In the genomic region with DNA sequence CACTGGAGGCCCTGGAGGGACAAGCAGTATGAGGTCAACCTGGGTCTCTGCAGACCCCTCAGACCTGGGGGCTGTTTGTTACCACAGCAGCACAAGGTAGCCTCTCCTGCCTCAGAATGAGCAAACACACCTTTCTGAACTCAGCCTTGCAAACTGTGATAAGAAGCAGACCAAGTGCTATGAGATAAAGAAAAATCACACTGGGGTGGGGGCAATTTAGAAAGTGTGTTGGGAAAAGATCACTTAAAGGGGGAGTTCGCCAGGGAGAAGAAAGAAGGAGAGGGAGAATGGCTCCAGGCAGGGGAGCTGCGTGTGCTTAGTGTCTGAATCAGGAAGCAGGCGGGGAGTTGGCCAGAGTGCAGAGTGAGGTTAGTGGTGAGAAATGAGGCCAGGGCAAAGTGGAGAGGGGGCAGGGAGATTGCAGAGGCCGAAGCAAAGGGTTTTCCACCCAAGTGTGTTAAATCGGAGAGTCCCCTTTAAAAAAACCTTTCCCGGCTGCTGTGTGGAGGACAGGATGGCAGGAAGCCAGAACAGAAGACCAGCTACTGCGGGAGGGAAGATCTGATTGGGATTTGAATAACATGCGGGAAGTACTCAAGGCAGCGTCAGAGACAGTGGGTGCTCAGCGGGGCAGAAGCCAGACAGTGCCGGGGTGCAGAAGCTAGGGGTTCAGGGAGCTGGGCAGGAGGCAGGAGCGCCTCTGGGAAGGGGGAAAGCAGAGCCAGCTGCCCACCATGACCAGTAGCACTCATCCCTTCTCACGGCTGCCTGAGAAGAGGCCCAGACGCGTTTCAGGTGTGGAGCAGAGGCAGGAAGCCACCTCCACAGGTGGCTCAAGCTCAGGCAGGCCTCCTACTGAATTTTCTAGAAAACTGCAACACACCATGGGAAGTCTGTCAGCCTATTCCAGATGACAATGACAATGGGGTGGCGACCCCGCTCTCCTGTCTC, we compare ENCODE assay signal across 8 cellular contexts. TPM values are rescaled to one million over a fixed set of nuclear protein-coding genes. Genes with fewer than 3 reads are reported as not detected.
DNase-seq lines count a peak whose midpoint lies in the region; ATAC-seq and TF ChIP-seq lines count a peak whose summit lies in the region.

No MANE protein-coding gene starts in this region.

- H3K18ac ChIP-seq in neuronal stem cell (ENCODE audit: low read length), result peak overlapping the region; percentile 97

- peak overlapping the region; percentile 5 for H2AK5ac ChIP-seq in neuronal stem cell (ENCODE audit: low read depth, low read length)

- H3K79me1 ChIP-seq in neuronal stem cell (ENCODE audit: low read depth, low read length), result peaks cover 4% of the 10 kb centered on the region

- BruUV-seq in HCT116 (replicated peaks; lab: Mats Ljungman, UMichigan), result no TSS peak

- peak overlapping the region; percentile 56 for H3K4ac ChIP-seq in neuronal stem cell (ENCODE audit: low read length)

- peak overlapping the region; percentile 64 for H2BK12ac ChIP-seq in neuronal stem cell (ENCODE audit: low read length)

- H2AFZ ChIP-seq in HCT116 (ENCODE audit: low read depth, low read length, poor library complexity, severe bottlenecking) (no peak overlapping the region), neuronal stem cell (ENCODE audit: low read length) (peak overlapping the region; percentile 86)

- H3K4me3 ChIP-seq in HCT116 (replicated peaks in 1 of 2; ENCODE audit: low read depth in 1 of 2, low read length in 2 of 2), result no peak overlapping the region
- H3K4me3 ChIP-seq in neuronal stem cell (ENCODE audit: low read length in 2 of 2), result peak overlapping the region in 1 of 2 donors; percentile 18

- no peak for TF ChIP-seq POLR2A in HCT116 (IDR thresholded peaks at IDR 0.05; ENCODE audit: borderline replicate concordance, extremely low read depth, insufficient read depth, insufficient read length)

- in situ Hi-C loops in Caki2 (cut with HindIII; ENCODE audit: low pct_unique_long_range_greater_than_20kb, low sequenced_read_pairs), result no loop called here

- peak overlapping the region; percentile 50 for H2BK15ac ChIP-seq in neuronal stem cell (ENCODE audit: low read length)

- WGBS in neuronal stem cell (ENCODE audit: extremely low coverage in 2 of 2, insufficient read length in 2 of 2, insufficient replicate concordance in 1 of 2), 2 donors, result no CpG with 5 or more reads among the region's 17 CpGs

- CTCF ChIA-PET in HCT116 (lab: Charles Lee), result no interaction called here
- CTCF ChIA-PET in activated naive CD4-positive, alpha-beta T cell treated with anti-CD3 and anti-CD28 coated beads for 36 hours (lab: Charles Lee), result interaction anchor here (1.3 to 4.6 kb wide), 4 partner anchors 33 to 90 kb away, joined by 3 to 31 read pairs (median 4); no protein-coding TSS in a partner anchor

- peak overlapping the region; percentile 19 for H3K4me3 Mint-ChIP-seq in activated naive CD4-positive, alpha-beta T cell treated with anti-CD3 and anti-CD28 coated beads for 36 hours

- H3K36me3 ChIP-seq in HCT116 (ENCODE audit: control insufficient read depth in 1 of 2, insufficient read depth in 2 of 2, low read length in 2 of 2) (peaks cover 0 to 5% of the 10 kb centered on the region in 2 experiments; a peak in 2 of 4 replicates), neuronal stem cell (replicated peaks in 1 of 2; ENCODE audit: control insufficient read depth in 2 of 2, insufficient read depth in 2 of 2, low read length in 2 of 2) (peaks cover 0 to 10% of the 10 kb centered on the region in 2 donors)

- 0 out of 2 replicates have a peak overlapping the region, but pooled peaks have one; percentile 23 for H3K9ac ChIP-seq in HCT116 (ENCODE audit: low read length)
- H3K9ac ChIP-seq in neuronal stem cell (ENCODE audit: low read depth, low read length, poor library complexity), result no peak overlapping the region

- H3K79me2 ChIP-seq in HCT116 (ENCODE audit: insufficient read depth, low read length), result no peaks in the 10 kb centered on the region

- H4K20me1 ChIP-seq in HCT116 (ENCODE audit: insufficient read depth), result no peaks in the 10 kb centered on the region

- peaks cover 5 to 31% of the 10 kb centered on the region in 2 experiments; a peak in 3 of 4 replicates for H3K4me1 ChIP-seq in HCT116 (ENCODE audit: control insufficient read depth in 1 of 2, insufficient read depth in 2 of 2, low read length in 2 of 2)
- peaks cover 36 to 37% of the 10 kb centered on the region in 2 donors for H3K4me1 ChIP-seq in neuronal stem cell (ENCODE audit: control insufficient read depth in 2 of 2, insufficient read depth in 1 of 2, low read depth in 1 of 2, low read length in 2 of 2)

- H3K9me2 ChIP-seq in HCT116 (ENCODE audit: insufficient read depth), result no peaks in the 10 kb centered on the region

- no peak; a peak in 1 of 6 replicates for TF ChIP-seq CTCF in HCT116 (IDR thresholded peaks at IDR 0.05 in 2 of 3, conservative IDR thresholded peaks at IDR 0.05 in 1 of 3; ENCODE audit: borderline replicate concordance in 1 of 3, insufficient read depth in 1 of 3, low read depth in 2 of 3, low read length in 2 of 3)

- POLR2A ChIA-PET in HCT116 (lab: Charles Lee), result no interaction called here

- RAD21 ChIA-PET in HCT116 (lab: Charles Lee; ENCODE audit: low non-redundant PET in 1 of 2, low total read pairs in 2 of 2, uncharacterized antibody in 2 of 2, unreplicated experiment in 2 of 2), result no interaction called here

- H3K27me3 ChIP-seq in HCT116 (ENCODE audit: insufficient read depth, low read length) (no peaks in the 10 kb centered on the region), neuronal stem cell (ENCODE audit: control insufficient read depth in 3 of 3, insufficient read depth in 3 of 3, low read depth in 1 of 3, low read length in 3 of 3) (no peaks in the 10 kb centered on the region)

- H3K4me1 Mint-ChIP-seq in activated naive CD4-positive, alpha-beta T cell treated with anti-CD3 and anti-CD28 coated beads for 36 hours (ENCODE audit: low read depth), result peaks cover 60% of the 10 kb centered on the region

- intact Hi-C loops in HCT116 (cut with micrococcal nuclease), result no loop called here
- intact Hi-C loops in activated naive CD4-positive, alpha-beta T cell treated with anti-CD3 and anti-CD28 coated beads for 36 hours (cut with micrococcal nuclease), result loop anchor here (5.0 to 10.0 kb wide), 3 partner anchors 245 to 1912 kb away; a partner anchor contains a TSS

- TF ChIP-seq RAD21 in HCT116 (IDR thresholded peaks at IDR 0.05; ENCODE audit: low read depth), result no peak

- no peak overlapping the region for H2BK120ac ChIP-seq in neuronal stem cell (ENCODE audit: low read depth, low read length)

- H3K36me3 Mint-ChIP-seq in activated naive CD4-positive, alpha-beta T cell treated with anti-CD3 and anti-CD28 coated beads for 36 hours (ENCODE audit: low read depth), result peaks cover 5% of the 10 kb centered on the region

- H3K27me3 Mint-ChIP-seq in activated naive CD4-positive, alpha-beta T cell treated with anti-CD3 and anti-CD28 coated beads for 36 hours (ENCODE audit: low read depth), result no peaks in the 10 kb centered on the region

- no peak overlapping the region for H3K14ac ChIP-seq in neuronal stem cell (ENCODE audit: low read length)

- peak overlapping the region; percentile 57 for H3K27ac Mint-ChIP-seq in activated naive CD4-positive, alpha-beta T cell treated with anti-CD3 and anti-CD28 coated beads for 36 hours

- H3K27ac ChIP-seq in HCT116 (ENCODE audit: low read depth, low read length) (peak overlapping the region; percentile 1; the same call in 1 of the 2 replicates), neuronal stem cell (replicated peaks; ENCODE audit: low read length) (peak overlapping the region; percentile 77)

- peak; percentile 45; the same call in 1 of the 2 replicates for ATAC-seq in HCT116
- ATAC-seq in HG03521 (IDR thresholded peaks at IDR 0.05; ENCODE audit: unreplicated experiment), result no peak

- peak overlapping the region; percentile 48 for H4K91ac ChIP-seq in neuronal stem cell (ENCODE audit: low read depth, low read length, poor library complexity)

- peak; percentile 96 for DNase-seq in Caki2 (ENCODE audit: low read depth)
- no peak for DNase-seq in HCT116 (ENCODE audit: low read depth, low spot score)
- DNase-seq in NCI-H526 treated with DMSO at 0.1 percent for 48 hours (lab: John Stamatoyannopoulos, UW), result peak; percentile 53
- peak; percentile 52 for DNase-seq in activated naive CD4-positive, alpha-beta T cell treated with anti-CD3 and anti-CD28 coated beads for 36 hours
- peak; percentile 68 for DNase-seq in foreskin melanocyte
- no peak for DNase-seq in neuronal stem cell (ENCODE audit: low spot score)
- no peak for DNase-seq in NCI-H187 (lab: John Stamatoyannopoulos, UW)

- no peaks in the 10 kb centered on the region for H3K9me3 Mint-ChIP-seq in activated naive CD4-positive, alpha-beta T cell treated with anti-CD3 and anti-CD28 coated beads for 36 hours

- H4K8ac ChIP-seq in neuronal stem cell (ENCODE audit: low read depth, low read length), result no peak overlapping the region

- H3K23ac ChIP-seq in neuronal stem cell (ENCODE audit: low read depth, low read length, poor library complexity), result peak overlapping the region; percentile 58

- H3K9me3 ChIP-seq in HCT116 (ENCODE audit: control insufficient read depth in 1 of 2, insufficient read depth in 1 of 2, low read depth in 1 of 2, low read length in 2 of 2) (no peaks in the 10 kb centered on the region), neuronal stem cell (replicated peaks in 1 of 2; ENCODE audit: control insufficient read depth in 2 of 2, insufficient read depth in 1 of 2, low read depth in 1 of 2, low read length in 2 of 2) (peaks cover 3 to 9% of the 10 kb centered on the region in 2 donors)

- peak overlapping the region; percentile 1 for H2BK5ac ChIP-seq in neuronal stem cell (ENCODE audit: low read length)

- peak overlapping the region; percentile 21 for H3K4me2 ChIP-seq in HCT116 (ENCODE audit: low read length)
- no peak overlapping the region for H3K4me2 ChIP-seq in neuronal stem cell (ENCODE audit: insufficient read depth, low read length, poor library complexity, severe bottlenecking)

TF ChIP-seq in HCT116, 20 proteins besides CTCF, POLR2A, EP300 and RAD21:
- TF ChIP-seq ZFX (IDR thresholded peaks at IDR 0.05) (no peak), YY1 (IDR thresholded peaks at IDR 0.05; ENCODE audit: extremely low read depth, insufficient replicate concordance, low read depth, low read length) (no peak), ELF1 (IDR thresholded peaks at IDR 0.05; ENCODE audit: borderline replicate concordance, low read depth) (no peak), JUND (IDR thresholded peaks at IDR 0.05) (no peak)
TF ChIP-seq in HCT116: peak in this region for 0.

RNA-seq across cellular contexts. Expression of a gene that starts 9.0 kb away (rescaled TPM):
- total RNA-seq in Caki2 (2014; rRNA removed; shearing (Covaris generic); ENCODE audit: low replicate concordance), result 33.6 and 102 TPM in 2 replicates
- 25.9 TPM for total RNA-seq in HCT116 (2021; ENCODE audit: unreplicated experiment)
- 33.7 and 36.3 TPM in 2 replicates for polyA plus RNA-seq in HCT116 (2012)
- 10 to 100 TPM; 54.6 to 54.9 TPM for total RNA-seq in activated naive CD4-positive, alpha-beta T cell treated with anti-CD3 and anti-CD28 coated beads for 36 hours
- polyA plus RNA-seq in neuronal stem cell (2013, experiment 1 of 2), result 25.3 TPM
- 24.1 TPM for polyA plus RNA-seq in neuronal stem cell (2013, experiment 2 of 2)

Comparison
In these comparisons a context has a peak if more than half of its experiments do, and no peak if none do; other contexts are left out.
1. DNase-seq: peak in Caki2 (single experiment), NCI-H526 treated with DMSO at 0.1 percent for 48 hours (single experiment), activated naive CD4-positive, alpha-beta T cell treated with anti-CD3 and anti-CD28 coated beads for 36 hours (single experiment) and foreskin melanocyte (single experiment); none in HCT116 (single experiment), neuronal stem cell (single experiment) and NCI-H187 (0 of 2).